In genomic region chr11:124108158-124108557, GRCh38 we compare ENCODE assay signal across 8 cellular contexts. TPM values are rescaled to one million over a fixed set of nuclear protein-coding genes. Genes with fewer than 3 reads are reported as not detected.
A peak's percentile ranks its signal among the peaks of the same experiment; 100 is the strongest.
DNase-seq lines count a peak whose midpoint lies in the region; TF ChIP-seq lines count a peak whose summit lies in the region.

No MANE protein-coding gene starts in this region.

- H3K4me3 ChIP-seq in epithelial cell of proximal tubule (ENCODE audit: low read depth, low read length), result no peak overlapping the region
- H3K4me3 ChIP-seq in right atrium auricular region, result no peak overlapping the region

- CTCF ChIA-PET in Calu3 (lab: Charles Lee), result no interaction called here

- H3K36me3 ChIP-seq in right atrium auricular region, result no peaks in the 10 kb centered on the region

- no TSS peak for BruUV-seq in Calu3 (replicated peaks; lab: Mats Ljungman, UMichigan)

- no peaks in the 10 kb centered on the region for H3K27me3 ChIP-seq in right atrium auricular region

- H3K9me3 ChIP-seq in right atrium auricular region, result no peaks in the 10 kb centered on the region

- H3K4me1 ChIP-seq in right atrium auricular region, result no peaks in the 10 kb centered on the region

- H3K9me3 Mint-ChIP-seq in Calu3 (ENCODE audit: low read depth, unreplicated experiment), result no peaks in the 10 kb centered on the region

- DNase-seq in Calu3 (peak; percentile 2), GM20000 (ENCODE audit: low spot score) (peak; percentile 23), NCI-H1105 treated with DMSO at 0.1 percent for 48 hours (lab: John Stamatoyannopoulos, UW) (peak; percentile 23), epithelial cell of proximal tubule (ENCODE audit: low read depth) (peak; percentile 3), putamen (ENCODE audit: low spot score) (no peak), right atrium auricular region (ENCODE audit: low spot score) (no peak), AG08396 (ENCODE audit: low spot score) (no peak), OCI-M2 (lab: John Stamatoyannopoulos, UW; ENCODE audit: unreplicated experiment) (no peak)

- TF ChIP-seq CTCF in Calu3 (IDR thresholded peaks at IDR 0.05; ENCODE audit: unreplicated experiment), result no peak
- TF ChIP-seq CTCF in GM20000 (IDR thresholded peaks at IDR 0.05; ENCODE audit: extremely low read depth, missing control alignments), result peak; percentile 7
- peak; percentile 62 for TF ChIP-seq CTCF in epithelial cell of proximal tubule (conservative IDR thresholded peaks at IDR 0.05; ENCODE audit: low read depth, low read length)
- TF ChIP-seq CTCF in right atrium auricular region (IDR thresholded peaks at IDR 0.05), result no peak

- no peaks in the 10 kb centered on the region for H3K4me1 Mint-ChIP-seq in Calu3 (ENCODE audit: low read depth, unreplicated experiment)

- no peaks in the 10 kb centered on the region for H3K36me3 Mint-ChIP-seq in Calu3 (ENCODE audit: insufficient read depth, unreplicated experiment)

- no peak overlapping the region for H3K4me3 Mint-ChIP-seq in Calu3 (ENCODE audit: low read depth, unreplicated experiment)

- H3K27ac Mint-ChIP-seq in Calu3 (ENCODE audit: unreplicated experiment), result no peak overlapping the region

- H3K27ac ChIP-seq in right atrium auricular region, result no peak overlapping the region

- intact Hi-C loops in Calu3 (cut with micrococcal nuclease; ENCODE audit: unreplicated experiment), result loop anchor here (10.0 kb wide), 1 partner anchor 87 kb away; no protein-coding TSS in a partner anchor

- H3K27me3 Mint-ChIP-seq in Calu3 (ENCODE audit: unreplicated experiment), result no peaks in the 10 kb centered on the region

RNA-seq across cellular contexts. Expression of gene VWA5A, which starts 7.1 kb away (rescaled TPM):
- total RNA-seq in Calu3 (2022), result 1.9 and 3.3 TPM in 2 replicates
- total RNA-seq in epithelial cell of proximal tubule, result 12.1 and 13.1 TPM in 2 replicates
- total RNA-seq in right atrium auricular region, result 1 to 10 TPM; 2.6 to 6.9 TPM

Comparison
In these comparisons a context has a peak if more than half of its experiments do, and no peak if none do; other contexts are left out.
1. DNase-seq: peak in Calu3 (single experiment), GM20000 (single experiment), NCI-H1105 treated with DMSO at 0.1 percent for 48 hours (single experiment) and epithelial cell of proximal tubule (single experiment); none in putamen (single experiment), right atrium auricular region (single experiment), AG08396 (single experiment) and OCI-M2 (single experiment).
2. CTCF ChIP-seq: peak in GM20000 (single experiment) and epithelial cell of proximal tubule (single experiment); none in Calu3 (single experiment) and right atrium auricular region (0 of 2).